In the genomic region with DNA sequence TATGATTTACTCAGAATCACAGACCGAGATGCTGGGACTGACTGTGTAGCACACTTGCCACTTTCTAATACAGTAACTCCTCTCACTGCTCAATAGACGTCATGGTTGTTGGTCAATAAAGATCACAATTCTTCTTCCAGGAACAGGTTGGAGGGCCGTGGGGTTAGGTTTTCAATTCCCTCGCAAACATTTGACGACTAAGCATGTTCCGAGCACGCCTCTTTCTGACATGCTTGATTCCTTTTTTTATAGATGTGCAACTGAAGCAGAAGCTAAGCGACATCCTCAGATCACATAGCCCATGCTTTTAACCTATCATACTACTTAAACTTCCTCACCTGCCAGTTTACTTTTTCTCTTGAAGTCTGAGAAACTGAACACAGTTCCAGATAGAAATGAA, we compare ENCODE assay signal across 36 cellular contexts.
"Had no signal": no experiment of that assay in that cellular context is flagged by ENCODE, and none has a peak within 500 bp of the region (broad histone marks: within the 10 kb centered on the region; RNA-seq: fewer than 3 reads in every experiment).

No MANE protein-coding gene starts in this region.

- ATAC-seq: activated CD8-positive, alpha-beta T cell treated with anti-CD3 and anti-CD28 coated beads for 36 hours; activated naive CD4-positive, alpha-beta T cell treated with anti-CD3 and anti-CD28 coated beads, Interleukin-2, amount 50 U/mL, for 72 hours; activated T-cell treated with anti-CD3 and anti-CD28 coated beads, Interleukin-2, amount 50 U/mL, for 4 hours; activated T-cell treated with anti-CD3 and anti-CD28 coated beads, Interleukin-2, amount 50 U/mL, for 72 hours; activated T-helper 17 cell treated with anti-CD3 and anti-CD28 coated beads, Interleukin-2, amount 50 U/mL, for 72 hours; body of pancreas had no signal

- FAIRE-seq: astrocyte, TTC549 had no signal

- H3K27me3 ChIP-seq: adrenal gland, body of pancreas, brain microvascular endothelial cell, breast epithelium had no signal

- H3K36me3 Mint-ChIP-seq: activated CD4-positive, alpha-beta memory T cell treated with anti-CD3 and anti-CD28 coated beads for 36 hours; activated naive CD4-positive, alpha-beta T cell treated with anti-CD3 and anti-CD28 coated beads, Interleukin-2, amount 50 U/mL, for 72 hours; activated naive CD8-positive, alpha-beta T cell treated with anti-CD3 and anti-CD28 coated beads for 36 hours had no signal

- H3K4me3 Mint-ChIP-seq: activated B cell treated with CpG ODN at 0.5 μM for 24 hours; activated CD4-positive, alpha-beta memory T cell treated with anti-CD3 and anti-CD28 coated beads for 36 hours; activated CD4-positive, alpha-beta T cell treated with anti-CD3 and anti-CD28 coated beads, Interleukin-2, amount 10 ng/mL, durations not matched to agents 24 days and 14 days; activated CD8-positive, alpha-beta T cell treated with anti-CD3 and anti-CD28 coated beads for 36 hours; activated naive CD4-positive, alpha-beta T cell treated with anti-CD3 and anti-CD28 coated beads for 36 hours; activated naive CD8-positive, alpha-beta T cell treated with anti-CD3 and anti-CD28 coated beads for 36 hours; activated T-cell treated with anti-CD3 and anti-CD28 coated beads, Interleukin-2, amount 50 U/mL, for 4 hours; activated T-cell treated with anti-CD3 and anti-CD28 coated beads, Interleukin-2, amount 50 U/mL, for 72 hours; activated T-helper 1 cell treated with anti-CD3 and anti-CD28 coated beads, Interleukin-12 subunit alpha, Interleukin-12 subunit beta, Interleukin-2, Interleukin-4 antibody, amounts not matched to agents 30 ng/mL and 10 ng/mL and 1 ng/mL, durations not matched to agents 14 hours and 24 hours and 36 hours; activated T-helper 17 cell treated with anti-CD3 and anti-CD28 coated beads, Interleukin-2, amount 50 U/mL, for 72 hours; T-helper 1 cell treated with Interleukin-12 subunit alpha and Interleukin-12 subunit beta and Interleukin-4 antibody, amounts not matched to agents 30 μg/mL and 1 μg/mL, for 36 hours; T-helper 2 cell treated with Interferon-gamma antibody and Interleukin-4, amounts not matched to agents 5 μg/mL and 100 μg/mL, for 36 hours had no signal

- H3K27me3 Mint-ChIP-seq: activated B cell treated with CpG ODN at 0.5 μM for 24 hours; activated CD4-positive, alpha-beta memory T cell treated with anti-CD3 and anti-CD28 coated beads for 36 hours; activated CD4-positive, alpha-beta T cell treated with anti-CD3 and anti-CD28 coated beads, Interleukin-2, amount 10 ng/mL, durations not matched to agents 24 days and 14 days; activated CD8-positive, alpha-beta T cell treated with anti-CD3 and anti-CD28 coated beads for 36 hours; activated naive CD8-positive, alpha-beta T cell treated with anti-CD3 and anti-CD28 coated beads for 36 hours; activated T-helper 17 cell treated with anti-CD3 and anti-CD28 coated beads, Interleukin-2, amount 50 U/mL, for 72 hours had no signal

- H3K4me3 ChIP-seq: adrenal gland, body of pancreas, breast epithelium had no signal

- DNase-seq: activated B cell treated with CpG ODN at 0.5 μM for 24 hours; activated CD4-positive, alpha-beta memory T cell treated with anti-CD3 and anti-CD28 coated beads for 36 hours; activated CD4-positive, alpha-beta T cell treated with anti-CD3 and anti-CD28 coated beads for 4 hours; activated CD4-positive, alpha-beta T cell treated with anti-CD3 and anti-CD28 coated beads, Interleukin-2, amount 10 ng/mL, durations not matched to agents 24 days and 14 days; activated CD4-positive, alpha-beta T cell treated with anti-CD3 and anti-CD28 coated beads, Interleukin-2, amount 50 U/mL, for 1 hour; activated CD4-positive, alpha-beta T cell treated with anti-CD3 and anti-CD28 coated beads, Interleukin-2, amount 50 U/mL, for 4 hours; activated CD4-positive, CD25-positive, alpha-beta regulatory T cell treated with anti-CD3 and anti-CD28 coated beads, Interleukin-2, amount 50 U/mL, for 72 hours; activated CD8-positive, alpha-beta memory T cell treated with anti-CD3 and anti-CD28 coated beads, Interleukin-2, amount 50 U/mL, for 4 hours; activated CD8-positive, alpha-beta T cell treated with anti-CD3 and anti-CD28 coated beads for 36 hours; activated effector memory CD4-positive, alpha-beta T cell treated with anti-CD3 and anti-CD28 coated beads, Interleukin-2, amount 50 U/mL, for 16 hours; activated gamma-delta T cell treated with Interleukin-2 at 50 U/mL for 16 hours; activated naive CD4-positive, alpha-beta T cell; activated naive CD4-positive, alpha-beta T cell treated with anti-CD3 and anti-CD28 coated beads for 36 hours; activated naive CD4-positive, alpha-beta T cell treated with anti-CD3 and anti-CD28 coated beads, Interleukin-2, amount 50 U/mL, for 16 hours; activated naive CD8-positive, alpha-beta T cell treated with anti-CD3 and anti-CD28 coated beads for 36 hours; activated T-cell treated with anti-CD3 and anti-CD28 coated beads for 4 hours; activated T-cell treated with anti-CD3 and anti-CD28 coated beads, Interleukin-2, amount 50 U/mL, for 1 hour; activated T-cell treated with anti-CD3 and anti-CD28 coated beads, Interleukin-2, amount 50 U/mL, for 4 hours; activated T-cell treated with anti-CD3 and anti-CD28 coated beads, Interleukin-2, amount 50 U/mL, for 72 hours; adrenal gland; amniotic stem cell; aorta; body of pancreas; brain microvascular endothelial cell; central memory CD4-positive, alpha-beta T cell; T-helper 2 cell; T-helper 9 cell had no signal

- H3K4me1 Mint-ChIP-seq: activated B cell treated with CpG ODN at 0.5 μM for 24 hours; activated CD4-positive, alpha-beta T cell treated with anti-CD3 and anti-CD28 coated beads, Interleukin-2, amount 10 ng/mL, durations not matched to agents 24 days and 14 days; activated naive CD8-positive, alpha-beta T cell treated with anti-CD3 and anti-CD28 coated beads for 36 hours; activated T-helper 17 cell treated with anti-CD3 and anti-CD28 coated beads, Interleukin-2, amount 50 U/mL, for 72 hours had no signal

- H3K27ac ChIP-seq: adrenal gland, body of pancreas, brain microvascular endothelial cell, breast epithelium, VCaP had no signal

- H3K27ac Mint-ChIP-seq: activated B cell treated with CpG ODN at 0.5 μM for 24 hours; activated CD4-positive, alpha-beta memory T cell treated with anti-CD3 and anti-CD28 coated beads for 36 hours; activated CD4-positive, alpha-beta T cell treated with anti-CD3 and anti-CD28 coated beads, Interleukin-2, amount 10 ng/mL, durations not matched to agents 24 days and 14 days; activated CD8-positive, alpha-beta T cell treated with anti-CD3 and anti-CD28 coated beads for 36 hours; activated naive CD4-positive, alpha-beta T cell treated with anti-CD3 and anti-CD28 coated beads for 36 hours; activated naive CD4-positive, alpha-beta T cell treated with anti-CD3 and anti-CD28 coated beads, Interleukin-2, amount 50 U/mL, for 72 hours; activated naive CD8-positive, alpha-beta T cell treated with anti-CD3 and anti-CD28 coated beads for 36 hours; activated T-cell treated with anti-CD3 and anti-CD28 coated beads, Interleukin-2, amount 50 U/mL, for 72 hours; activated T-helper 1 cell treated with anti-CD3 and anti-CD28 coated beads, Interleukin-12 subunit alpha, Interleukin-12 subunit beta, Interleukin-2, Interleukin-4 antibody, amounts not matched to agents 30 ng/mL and 10 ng/mL and 1 ng/mL, durations not matched to agents 14 hours and 24 hours and 36 hours; activated T-helper 17 cell treated with anti-CD3 and anti-CD28 coated beads, Interleukin-2, amount 50 U/mL, for 72 hours; T-helper 1 cell treated with Interleukin-12 subunit alpha and Interleukin-12 subunit beta and Interleukin-4 antibody, amounts not matched to agents 30 μg/mL and 1 μg/mL, for 36 hours; T-helper 2 cell treated with Interferon-gamma antibody and Interleukin-4, amounts not matched to agents 5 μg/mL and 100 μg/mL, for 36 hours had no signal

- H3K36me3 ChIP-seq: adrenal gland, brain microvascular endothelial cell, breast epithelium had no signal

- H3K9me3 Mint-ChIP-seq: activated B cell treated with CpG ODN at 0.5 μM for 24 hours; activated CD4-positive, alpha-beta memory T cell treated with anti-CD3 and anti-CD28 coated beads for 36 hours; activated naive CD4-positive, alpha-beta T cell treated with anti-CD3 and anti-CD28 coated beads for 36 hours; activated naive CD8-positive, alpha-beta T cell treated with anti-CD3 and anti-CD28 coated beads for 36 hours; activated T-cell treated with anti-CD3 and anti-CD28 coated beads, Interleukin-2, amount 50 U/mL, for 4 hours had no signal

- H3K4me1 ChIP-seq: adrenal gland, breast epithelium had no signal

- H3K9me3 ChIP-seq: adrenal gland, body of pancreas, breast epithelium had no signal
